Comparison of ENCODE assay signal across 14 cellular contexts in the genomic region with DNA sequence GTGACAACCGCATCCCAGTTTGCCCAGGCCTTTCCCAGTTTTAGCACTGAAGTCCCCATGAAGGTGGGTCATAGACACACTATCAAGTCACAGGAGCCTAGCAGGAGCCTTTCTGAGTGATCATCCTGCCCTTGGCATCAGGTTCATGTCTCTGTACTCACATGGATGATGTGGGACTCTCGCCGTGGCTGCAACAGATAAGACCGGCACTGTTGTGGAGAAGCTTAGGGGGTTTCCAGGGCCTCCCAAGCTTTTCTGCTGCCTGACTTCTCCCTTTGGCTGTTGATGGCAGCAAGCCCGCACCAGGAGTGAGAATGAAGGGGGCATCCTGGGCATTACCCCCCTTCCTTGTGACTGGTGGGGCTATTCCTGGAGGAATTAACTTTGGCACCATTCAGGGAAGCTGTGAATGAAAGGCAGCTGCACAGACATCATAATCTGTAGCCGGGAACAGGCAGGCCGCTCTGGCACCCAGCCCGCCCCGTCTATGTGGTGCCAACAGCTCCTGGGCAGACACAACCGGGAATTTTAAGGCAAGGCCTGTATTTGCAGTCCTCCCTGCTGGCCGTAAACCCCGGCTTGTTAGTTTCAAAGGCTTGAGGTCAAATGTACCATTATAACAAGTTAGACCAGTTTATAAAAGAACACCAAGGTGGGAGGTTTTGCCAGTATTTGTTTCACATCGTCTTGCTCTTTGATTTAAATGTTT.
DNase-seq lines count a peak whose midpoint lies in the region; ATAC-seq, FAIRE-seq and TF ChIP-seq lines count a peak whose summit lies in the region.
"Had no signal": no experiment of that assay in that cellular context is flagged by ENCODE, and none has a peak within 500 bp of the region (broad histone marks: within the 10 kb centered on the region; RNA-seq: fewer than 3 reads in every experiment).

No MANE protein-coding gene starts in this region.

- H3K9me3 Mint-ChIP-seq in activated T-helper 17 cell treated with anti-CD3 and anti-CD28 coated beads, Interleukin-2, amount 50 U/mL, for 72 hours: no peaks in the 10 kb centered on the region

- ATAC-seq in Right ventricle myocardium inferior (peak; percentile 93), omental fat pad (ENCODE audit: low FRiP score) (peak; percentile 59), HG02798 (IDR thresholded peaks at IDR 0.05; ENCODE audit: poor library complexity, unreplicated experiment) (no peak), HG02938 (IDR thresholded peaks at IDR 0.05; ENCODE audit: unreplicated experiment) (no peak)
- ATAC-seq in activated T-helper 17 cell treated with anti-CD3 and anti-CD28 coated beads, Interleukin-2, amount 50 U/mL, for 72 hours (replicated peaks): no peak

- DNase-seq in BE2C (peak; percentile 50), NCI-H2196 treated with DMSO at 0.1 percent for 48 hours (lab: John Stamatoyannopoulos, UW; ENCODE audit: unreplicated experiment) (peak; percentile 51), Right ventricle myocardium inferior (ENCODE audit: missing footprints) (peak; percentile 86), omental fat pad (ENCODE audit: low spot score) (no peak), HTR-8/SVneo (ENCODE audit: insufficient read length, low spot score) (no peak)
- DNase-seq: activated CD4-positive, alpha-beta T cell treated with anti-CD3 and anti-CD28 coated beads for 1 hour; activated T-cell treated with anti-CD3 and anti-CD28 coated beads, Interleukin-2, amount 50 U/mL, for 48 hours; foreskin fibroblast; stimulated activated CD4-positive, alpha-beta T cell treated with anti-CD3 and anti-CD28 coated beads, Interleukin-12 subunit alpha, Interleukin-12 subunit beta, amount 100 ng/mL, for 4 hours; SW 1271 had no signal

- no peaks in the 10 kb centered on the region for H3K36me3 Mint-ChIP-seq in activated T-helper 17 cell treated with anti-CD3 and anti-CD28 coated beads, Interleukin-2, amount 50 U/mL, for 72 hours (ENCODE audit: low read depth)

- no peaks in the 10 kb centered on the region for H3K4me1 Mint-ChIP-seq in activated T-helper 17 cell treated with anti-CD3 and anti-CD28 coated beads, Interleukin-2, amount 50 U/mL, for 72 hours

- intact Hi-C loops in Right ventricle myocardium inferior (cut with DNase I): no loop called here

- H3K27me3 Mint-ChIP-seq in activated T-helper 17 cell treated with anti-CD3 and anti-CD28 coated beads, Interleukin-2, amount 50 U/mL, for 72 hours: no peaks in the 10 kb centered on the region

- no peak overlapping the region for H3K4me3 ChIP-seq in BE2C (ENCODE audit: low read depth, low read length)
- H3K4me3 ChIP-seq: uterus had no signal

- no peaks in the 10 kb centered on the region for H3K9me3 ChIP-seq in BE2C
- H3K9me3 ChIP-seq: uterus had no signal

- no peaks in the 10 kb centered on the region for H3K4me1 ChIP-seq in BE2C
- H3K4me1 ChIP-seq: uterus had no signal

- H3K27me3 ChIP-seq in BE2C: no peaks in the 10 kb centered on the region
- H3K27me3 ChIP-seq: uterus had no signal

- TF ChIP-seq CTCF in BE2C (IDR thresholded peaks at IDR 0.05; ENCODE audit: low read depth, low read length): no peak
- no peak for TF ChIP-seq CTCF in omental fat pad (IDR thresholded peaks at IDR 0.05)

- no peak overlapping the region for H3K27ac Mint-ChIP-seq in activated T-helper 17 cell treated with anti-CD3 and anti-CD28 coated beads, Interleukin-2, amount 50 U/mL, for 72 hours

- H3K36me3 ChIP-seq in BE2C: no peaks in the 10 kb centered on the region
- H3K36me3 ChIP-seq: uterus had no signal

- H3K4me3 Mint-ChIP-seq in activated T-helper 17 cell treated with anti-CD3 and anti-CD28 coated beads, Interleukin-2, amount 50 U/mL, for 72 hours: no peak overlapping the region

- no peak for FAIRE-seq in HTR-8/SVneo (lab: Jason Lieb, UNC)

Comparison
In these comparisons a context has a peak if more than half of its experiments do, and no peak if none do; other contexts are left out.
1. DNase-seq: peak in BE2C (single experiment), NCI-H2196 treated with DMSO at 0.1 percent for 48 hours (single experiment) and Right ventricle myocardium inferior (single experiment); none in omental fat pad (single experiment) and HTR-8/SVneo (single experiment).
2. ATAC-seq: peak in Right ventricle myocardium inferior (single experiment) and omental fat pad (single experiment); none in HG02798 (single experiment), activated T-helper 17 cell treated with anti-CD3 and anti-CD28 coated beads, Interleukin-2, amount 50 U/mL, for 72 hours (single experiment) and HG02938 (single experiment).